8 cellular contexts compared by ENCODE assay signal in genomic region chr12:75526655-75527511, GRCh38.
DNase-seq lines count a peak whose midpoint lies in the region; ATAC-seq lines count a peak whose summit lies in the region.

No MANE protein-coding gene starts in this region.

- ATAC-seq in GM21381 (IDR thresholded peaks at IDR 0.05; ENCODE audit: unreplicated experiment) (peak; percentile 97), HG03469 (IDR thresholded peaks at IDR 0.05; ENCODE audit: unreplicated experiment) (peak; percentile 96)

- DNase-seq in NCI-H2081 (lab: John Stamatoyannopoulos, UW) (peak; percentile 9 to 62), NCI-H2081 treated with DMSO at 0.1 percent for 48 hours (lab: John Stamatoyannopoulos, UW) (no peak), NCI-H524 treated with DMSO at 0.1 percent for 48 hours (lab: John Stamatoyannopoulos, UW) (peak; percentile 77), adipocyte (ENCODE audit: low read depth) (peak; percentile 85), hepatic stellate cell (ENCODE audit: low spot score) (peak; percentile 20)
- DNase-seq in stimulated activated CD4-positive, alpha-beta T cell treated with anti-CD3 and anti-CD28 coated beads, Interleukin-4, amount 100 ng/mL, for 24 hours = peak; percentile 14

- H3K9me3 ChIP-seq in adipocyte (ENCODE audit: control insufficient read depth, low read length) = no peaks in the 10 kb centered on the region

- no peaks in the 10 kb centered on the region for H3K36me3 ChIP-seq in adipocyte (ENCODE audit: control insufficient read depth, insufficient read depth, low read length, severe bottlenecking)

- no peaks in the 10 kb centered on the region for H3K27me3 ChIP-seq in adipocyte (replicated peaks; ENCODE audit: control insufficient read depth, insufficient read depth, low read length)

- no peak overlapping the region for H3K4me3 ChIP-seq in adipocyte (ENCODE audit: low read length)

- H3K9ac ChIP-seq in adipocyte (ENCODE audit: low read length) = no peak overlapping the region

- peaks cover 7% of the 10 kb centered on the region for H3K4me1 ChIP-seq in adipocyte (ENCODE audit: control insufficient read depth, insufficient read depth, low read length)
